In the genomic region with DNA sequence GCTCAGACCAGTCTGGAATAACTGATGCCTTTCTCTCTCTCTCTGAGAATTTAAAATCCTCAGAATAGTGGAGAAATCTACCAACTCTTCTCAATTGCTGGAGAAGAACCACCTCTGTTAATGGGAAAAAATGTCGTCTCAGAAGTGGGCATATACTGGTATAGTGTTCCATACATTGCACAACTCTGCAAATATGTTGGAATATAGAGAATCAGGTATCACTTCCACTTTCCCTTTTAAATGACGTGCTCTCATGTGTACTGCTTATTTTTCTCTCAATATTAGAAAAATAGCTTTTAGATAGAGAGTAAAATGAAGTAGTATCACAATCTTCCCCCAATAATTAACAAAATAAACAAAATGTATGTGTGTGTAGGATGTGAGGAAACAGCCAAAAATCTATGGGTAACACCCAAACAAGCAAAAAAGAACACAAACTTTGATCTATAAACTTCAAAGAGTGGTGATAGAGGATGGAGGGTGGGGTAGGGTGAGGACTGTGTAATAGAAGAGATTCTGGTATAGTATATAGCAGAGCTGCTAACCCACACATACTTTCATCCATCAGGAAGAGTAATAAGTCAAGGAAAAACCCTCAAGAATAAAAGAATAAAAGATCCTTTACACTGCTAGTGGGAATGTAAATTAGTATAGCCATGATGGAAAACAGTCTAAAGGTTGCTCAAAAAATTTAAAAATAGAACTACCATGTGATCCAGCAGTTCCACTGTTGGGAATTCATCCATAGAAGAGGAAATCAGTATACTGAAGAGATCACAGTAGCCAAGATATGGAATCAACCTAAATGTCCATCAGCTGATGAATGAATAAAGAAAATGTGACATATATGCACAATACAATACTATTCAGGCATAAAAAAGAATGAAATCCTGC, we compare ENCODE assay signal across 1 cellular context.
TF ChIP-seq lines count a peak whose summit lies in the region.

No MANE protein-coding gene starts in this region.

TF ChIP-seq in HepG2, 621 proteins besides CTCF, POLR2A, EP300 and RAD21 (continued from another document and continues in another):
- TF ChIP-seq, protein P1, sequence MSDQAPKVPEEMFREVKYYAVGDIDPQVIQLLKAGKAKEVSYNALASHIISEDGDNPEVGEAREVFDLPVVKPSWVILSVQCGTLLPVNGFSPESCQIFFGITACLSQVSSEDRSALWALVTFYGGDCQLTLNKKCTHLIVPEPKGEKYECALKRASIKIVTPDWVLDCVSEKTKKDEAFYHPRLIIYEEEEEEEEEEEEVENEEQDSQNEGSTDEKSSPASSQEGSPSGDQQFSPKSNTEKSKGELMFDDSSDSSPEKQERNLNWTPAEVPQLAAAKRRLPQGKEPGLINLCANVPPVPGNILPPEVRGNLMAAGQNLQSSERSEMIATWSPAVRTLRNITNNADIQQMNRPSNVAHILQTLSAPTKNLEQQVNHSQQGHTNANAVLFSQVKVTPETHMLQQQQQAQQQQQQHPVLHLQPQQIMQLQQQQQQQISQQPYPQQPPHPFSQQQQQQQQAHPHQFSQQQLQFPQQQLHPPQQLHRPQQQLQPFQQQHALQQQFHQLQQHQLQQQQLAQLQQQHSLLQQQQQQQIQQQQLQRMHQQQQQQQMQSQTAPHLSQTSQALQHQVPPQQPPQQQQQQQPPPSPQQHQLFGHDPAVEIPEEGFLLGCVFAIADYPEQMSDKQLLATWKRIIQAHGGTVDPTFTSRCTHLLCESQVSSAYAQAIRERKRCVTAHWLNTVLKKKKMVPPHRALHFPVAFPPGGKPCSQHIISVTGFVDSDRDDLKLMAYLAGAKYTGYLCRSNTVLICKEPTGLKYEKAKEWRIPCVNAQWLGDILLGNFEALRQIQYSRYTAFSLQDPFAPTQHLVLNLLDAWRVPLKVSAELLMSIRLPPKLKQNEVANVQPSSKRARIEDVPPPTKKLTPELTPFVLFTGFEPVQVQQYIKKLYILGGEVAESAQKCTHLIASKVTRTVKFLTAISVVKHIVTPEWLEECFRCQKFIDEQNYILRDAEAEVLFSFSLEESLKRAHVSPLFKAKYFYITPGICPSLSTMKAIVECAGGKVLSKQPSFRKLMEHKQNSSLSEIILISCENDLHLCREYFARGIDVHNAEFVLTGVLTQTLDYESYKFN (CRISPR knock-in tag; conservative IDR thresholded peaks at IDR 0.05): peak; percentile 47; the same call in 1 of the 2 replicates
- TF ChIP-seq, protein P2, sequence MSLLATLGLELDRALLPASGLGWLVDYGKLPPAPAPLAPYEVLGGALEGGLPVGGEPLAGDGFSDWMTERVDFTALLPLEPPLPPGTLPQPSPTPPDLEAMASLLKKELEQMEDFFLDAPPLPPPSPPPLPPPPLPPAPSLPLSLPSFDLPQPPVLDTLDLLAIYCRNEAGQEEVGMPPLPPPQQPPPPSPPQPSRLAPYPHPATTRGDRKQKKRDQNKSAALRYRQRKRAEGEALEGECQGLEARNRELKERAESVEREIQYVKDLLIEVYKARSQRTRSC (CRISPR knock-in tag; IDR thresholded peaks at IDR 0.05; ENCODE audit: low read depth): no peak
- no peak for TF ChIP-seq MAFK (conservative IDR thresholded peaks at IDR 0.05 in 1 of 2, IDR thresholded peaks at IDR 0.05 in 1 of 2; ENCODE audit: low read length in 2 of 2)
- TF ChIP-seq ZBTB21 (CRISPR knock-in tag; IDR thresholded peaks at IDR 0.05): no peak
- TF ChIP-seq SAP130 (CRISPR knock-in tag; IDR thresholded peaks at IDR 0.05; ENCODE audit: low read depth): peak; percentile 15; the same call in 1 of the 2 replicates
- TF ChIP-seq MTA1 (CRISPR knock-in tag; IDR thresholded peaks at IDR 0.05; ENCODE audit: borderline replicate concordance): no peak
- no peak for TF ChIP-seq NR2F2 (IDR thresholded peaks at IDR 0.05; ENCODE audit: borderline replicate concordance, low read depth)
- TF ChIP-seq ATF7-NPFF (CRISPR knock-in tag; IDR thresholded peaks at IDR 0.05; ENCODE audit: low read depth): no peak
- no peak for TF ChIP-seq ZNF337 (CRISPR knock-in tag; IDR thresholded peaks at IDR 0.05; ENCODE audit: borderline replicate concordance, low read depth)
- TF ChIP-seq, protein P3, sequence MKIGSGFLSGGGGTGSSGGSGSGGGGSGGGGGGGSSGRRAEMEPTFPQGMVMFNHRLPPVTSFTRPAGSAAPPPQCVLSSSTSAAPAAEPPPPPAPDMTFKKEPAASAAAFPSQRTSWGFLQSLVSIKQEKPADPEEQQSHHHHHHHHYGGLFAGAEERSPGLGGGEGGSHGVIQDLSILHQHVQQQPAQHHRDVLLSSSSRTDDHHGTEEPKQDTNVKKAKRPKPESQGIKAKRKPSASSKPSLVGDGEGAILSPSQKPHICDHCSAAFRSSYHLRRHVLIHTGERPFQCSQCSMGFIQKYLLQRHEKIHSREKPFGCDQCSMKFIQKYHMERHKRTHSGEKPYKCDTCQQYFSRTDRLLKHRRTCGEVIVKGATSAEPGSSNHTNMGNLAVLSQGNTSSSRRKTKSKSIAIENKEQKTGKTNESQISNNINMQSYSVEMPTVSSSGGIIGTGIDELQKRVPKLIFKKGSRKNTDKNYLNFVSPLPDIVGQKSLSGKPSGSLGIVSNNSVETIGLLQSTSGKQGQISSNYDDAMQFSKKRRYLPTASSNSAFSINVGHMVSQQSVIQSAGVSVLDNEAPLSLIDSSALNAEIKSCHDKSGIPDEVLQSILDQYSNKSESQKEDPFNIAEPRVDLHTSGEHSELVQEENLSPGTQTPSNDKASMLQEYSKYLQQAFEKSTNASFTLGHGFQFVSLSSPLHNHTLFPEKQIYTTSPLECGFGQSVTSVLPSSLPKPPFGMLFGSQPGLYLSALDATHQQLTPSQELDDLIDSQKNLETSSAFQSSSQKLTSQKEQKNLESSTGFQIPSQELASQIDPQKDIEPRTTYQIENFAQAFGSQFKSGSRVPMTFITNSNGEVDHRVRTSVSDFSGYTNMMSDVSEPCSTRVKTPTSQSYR (CRISPR knock-in tag; IDR thresholded peaks at IDR 0.05; ENCODE audit: borderline replicate concordance): no peak
- TF ChIP-seq, protein P4, sequence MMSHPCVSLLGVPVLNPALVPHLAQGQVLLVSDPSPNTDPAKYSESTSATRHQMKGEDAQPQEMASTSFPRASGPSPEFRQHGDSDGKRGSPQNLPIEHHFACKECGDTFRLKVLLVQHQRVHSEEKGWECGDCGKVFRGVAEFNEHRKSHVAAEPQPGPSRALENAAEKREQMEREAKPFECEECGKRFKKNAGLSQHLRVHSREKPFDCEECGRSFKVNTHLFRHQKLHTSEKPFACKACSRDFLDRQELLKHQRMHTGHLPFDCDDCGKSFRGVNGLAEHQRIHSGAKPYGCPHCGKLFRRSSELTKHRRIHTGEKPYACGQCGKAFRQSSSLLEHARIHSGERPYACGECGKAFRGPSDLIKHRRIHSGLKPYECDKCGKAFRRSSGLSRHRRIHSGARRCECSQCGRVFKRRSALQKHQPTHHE (CRISPR knock-in tag; IDR thresholded peaks at IDR 0.05; ENCODE audit: borderline replicate concordance): no peak
- TF ChIP-seq TAF15 (IDR thresholded peaks at IDR 0.05; ENCODE audit: low read depth, low read length, poor library complexity, severe bottlenecking): no peak
- TF ChIP-seq HES4 (CRISPR knock-in tag; IDR thresholded peaks at IDR 0.05; ENCODE audit: borderline replicate concordance): no peak
- no peak for TF ChIP-seq ZNF431 (CRISPR knock-in tag; IDR thresholded peaks at IDR 0.05; ENCODE audit: borderline replicate concordance, low read depth)
- TF ChIP-seq LCORL (IDR thresholded peaks at IDR 0.05): 0 out of 2 replicates have a peak, but pooled peaks have one; percentile 51
- TF ChIP-seq LCORL (CRISPR knock-in tag; IDR thresholded peaks at IDR 0.05): peak; percentile 26; the same call in 1 of the 2 replicates
- no peak for TF ChIP-seq FOXP1 (IDR thresholded peaks at IDR 0.05)
- peak; percentile 41; the same call in 1 of the 2 replicates for TF ChIP-seq FOXP1 (CRISPR knock-in tag; IDR thresholded peaks at IDR 0.05)
- no peak for TF ChIP-seq ZNF329 (CRISPR knock-in tag; IDR thresholded peaks at IDR 0.05; ENCODE audit: low read depth)
- no peak for TF ChIP-seq ZNF850 (CRISPR knock-in tag; conservative IDR thresholded peaks at IDR 0.05)
- no peak for TF ChIP-seq ZNF563 (CRISPR knock-in tag; IDR thresholded peaks at IDR 0.05)
- TF ChIP-seq, protein P5, sequence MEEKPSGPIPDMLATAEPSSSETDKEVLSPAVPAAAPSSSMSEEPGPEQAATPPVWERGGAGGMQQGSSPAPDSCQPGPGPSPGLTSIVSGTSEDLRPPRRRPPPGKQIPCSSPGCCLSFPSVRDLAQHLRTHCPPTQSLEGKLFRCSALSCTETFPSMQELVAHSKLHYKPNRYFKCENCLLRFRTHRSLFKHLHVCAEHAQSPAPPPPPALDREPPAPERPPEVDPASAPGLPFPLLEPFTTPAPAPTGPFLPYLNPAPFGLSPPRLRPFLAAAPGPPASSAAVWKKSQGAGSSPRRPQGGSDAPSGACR (CRISPR knock-in tag; IDR thresholded peaks at IDR 0.05): no peak
- TF ChIP-seq ZNF501 (CRISPR knock-in tag; IDR thresholded peaks at IDR 0.05): no peak
- TF ChIP-seq MXD4 (CRISPR knock-in tag; IDR thresholded peaks at IDR 0.05): no peak
- TF ChIP-seq NR1H2 (CRISPR knock-in tag; IDR thresholded peaks at IDR 0.05; ENCODE audit: borderline replicate concordance, low read depth): no peak
- TF ChIP-seq, protein P6, sequence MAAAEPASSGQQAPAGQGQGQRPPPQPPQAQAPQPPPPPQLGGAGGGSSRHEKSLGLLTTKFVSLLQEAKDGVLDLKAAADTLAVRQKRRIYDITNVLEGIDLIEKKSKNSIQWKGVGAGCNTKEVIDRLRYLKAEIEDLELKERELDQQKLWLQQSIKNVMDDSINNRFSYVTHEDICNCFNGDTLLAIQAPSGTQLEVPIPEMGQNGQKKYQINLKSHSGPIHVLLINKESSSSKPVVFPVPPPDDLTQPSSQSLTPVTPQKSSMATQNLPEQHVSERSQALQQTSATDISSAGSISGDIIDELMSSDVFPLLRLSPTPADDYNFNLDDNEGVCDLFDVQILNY (CRISPR knock-in tag; conservative IDR thresholded peaks at IDR 0.05): no peak
- no peak for TF ChIP-seq PITX1 (CRISPR knock-in tag; IDR thresholded peaks at IDR 0.05)
- TF ChIP-seq, protein P7, sequence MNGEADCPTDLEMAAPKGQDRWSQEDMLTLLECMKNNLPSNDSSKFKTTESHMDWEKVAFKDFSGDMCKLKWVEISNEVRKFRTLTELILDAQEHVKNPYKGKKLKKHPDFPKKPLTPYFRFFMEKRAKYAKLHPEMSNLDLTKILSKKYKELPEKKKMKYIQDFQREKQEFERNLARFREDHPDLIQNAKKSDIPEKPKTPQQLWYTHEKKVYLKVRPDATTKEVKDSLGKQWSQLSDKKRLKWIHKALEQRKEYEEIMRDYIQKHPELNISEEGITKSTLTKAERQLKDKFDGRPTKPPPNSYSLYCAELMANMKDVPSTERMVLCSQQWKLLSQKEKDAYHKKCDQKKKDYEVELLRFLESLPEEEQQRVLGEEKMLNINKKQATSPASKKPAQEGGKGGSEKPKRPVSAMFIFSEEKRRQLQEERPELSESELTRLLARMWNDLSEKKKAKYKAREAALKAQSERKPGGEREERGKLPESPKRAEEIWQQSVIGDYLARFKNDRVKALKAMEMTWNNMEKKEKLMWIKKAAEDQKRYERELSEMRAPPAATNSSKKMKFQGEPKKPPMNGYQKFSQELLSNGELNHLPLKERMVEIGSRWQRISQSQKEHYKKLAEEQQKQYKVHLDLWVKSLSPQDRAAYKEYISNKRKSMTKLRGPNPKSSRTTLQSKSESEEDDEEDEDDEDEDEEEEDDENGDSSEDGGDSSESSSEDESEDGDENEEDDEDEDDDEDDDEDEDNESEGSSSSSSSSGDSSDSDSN (CRISPR knock-in tag; IDR thresholded peaks at IDR 0.05): no peak
- TF ChIP-seq DNMT3B (CRISPR knock-in tag; conservative IDR thresholded peaks at IDR 0.05): no peak
- TF ChIP-seq, protein P8, sequence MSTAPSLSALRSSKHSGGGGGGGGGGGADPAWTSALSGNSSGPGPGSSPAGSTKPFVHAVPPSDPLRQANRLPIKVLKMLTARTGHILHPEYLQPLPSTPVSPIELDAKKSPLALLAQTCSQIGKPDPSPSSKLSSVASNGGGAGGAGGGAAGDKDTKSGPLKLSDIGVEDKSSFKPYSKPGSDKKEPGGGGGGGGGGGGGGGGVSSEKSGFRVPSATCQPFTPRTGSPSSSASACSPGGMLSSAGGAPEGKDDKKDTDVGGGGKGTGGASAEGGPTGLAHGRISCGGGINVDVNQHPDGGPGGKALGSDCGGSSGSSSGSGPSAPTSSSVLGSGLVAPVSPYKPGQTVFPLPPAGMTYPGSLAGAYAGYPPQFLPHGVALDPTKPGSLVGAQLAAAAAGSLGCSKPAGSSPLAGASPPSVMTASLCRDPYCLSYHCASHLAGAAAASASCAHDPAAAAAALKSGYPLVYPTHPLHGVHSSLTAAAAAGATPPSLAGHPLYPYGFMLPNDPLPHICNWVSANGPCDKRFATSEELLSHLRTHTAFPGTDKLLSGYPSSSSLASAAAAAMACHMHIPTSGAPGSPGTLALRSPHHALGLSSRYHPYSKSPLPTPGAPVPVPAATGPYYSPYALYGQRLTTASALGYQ (CRISPR knock-in tag; IDR thresholded peaks at IDR 0.05): 0 out of 2 replicates have a peak, but pooled peaks have one; percentile 31
- TF ChIP-seq, protein P9, sequence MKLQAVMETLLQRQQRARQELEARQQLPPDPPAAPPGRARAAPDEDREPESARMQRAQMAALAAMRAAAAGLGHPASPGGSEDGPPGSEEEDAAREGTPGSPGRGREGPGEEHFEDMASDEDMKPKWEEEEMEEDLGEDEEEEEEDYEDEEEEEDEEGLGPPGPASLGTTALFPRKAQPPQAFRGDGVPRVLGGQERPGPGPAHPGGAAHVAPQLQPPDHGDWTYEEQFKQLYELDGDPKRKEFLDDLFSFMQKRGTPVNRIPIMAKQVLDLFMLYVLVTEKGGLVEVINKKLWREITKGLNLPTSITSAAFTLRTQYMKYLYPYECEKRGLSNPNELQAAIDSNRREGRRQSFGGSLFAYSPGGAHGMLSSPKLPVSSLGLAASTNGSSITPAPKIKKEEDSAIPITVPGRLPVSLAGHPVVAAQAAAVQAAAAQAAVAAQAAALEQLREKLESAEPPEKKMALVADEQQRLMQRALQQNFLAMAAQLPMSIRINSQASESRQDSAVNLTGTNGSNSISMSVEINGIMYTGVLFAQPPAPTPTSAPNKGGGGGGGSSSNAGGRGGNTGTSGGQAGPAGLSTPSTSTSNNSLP (IDR thresholded peaks at IDR 0.05; ENCODE audit: low read depth, low read length): peak; percentile 45; the same call in 1 of the 2 replicates
- TF ChIP-seq NPAS2 (CRISPR knock-in tag; IDR thresholded peaks at IDR 0.05; ENCODE audit: borderline replicate concordance): no peak
- TF ChIP-seq SP5 (CRISPR knock-in tag; IDR thresholded peaks at IDR 0.05; ENCODE audit: borderline replicate concordance, low read depth): no peak
- peak; percentile 41; the same call in 1 of the 2 replicates for TF ChIP-seq NCOA2 (CRISPR knock-in tag; IDR thresholded peaks at IDR 0.05)
- no peak for TF ChIP-seq FOXK2 (IDR thresholded peaks at IDR 0.05)
- 0 out of 2 replicates have a peak, but pooled peaks have one; percentile 27 for TF ChIP-seq HOXA5 (CRISPR knock-in tag; IDR thresholded peaks at IDR 0.05)
- TF ChIP-seq ZNF20 (CRISPR knock-in tag; IDR thresholded peaks at IDR 0.05): no peak
- no peak; the same call in 1 of the 2 replicates for TF ChIP-seq PPARG (CRISPR knock-in tag; conservative IDR thresholded peaks at IDR 0.05)
- no peak for TF ChIP-seq KAT2B (IDR thresholded peaks at IDR 0.05; ENCODE audit: borderline replicate concordance, low read depth, low read length)
- TF ChIP-seq TCF7 (IDR thresholded peaks at IDR 0.05; ENCODE audit: low read depth): peak; percentile 77
- no peak for TF ChIP-seq ARNT2 (CRISPR knock-in tag; IDR thresholded peaks at IDR 0.05; ENCODE audit: low read depth)
- TF ChIP-seq RORA (CRISPR knock-in tag; IDR thresholded peaks at IDR 0.05): no peak
- TF ChIP-seq SIX1 (CRISPR knock-in tag; IDR thresholded peaks at IDR 0.05; ENCODE audit: borderline replicate concordance): peak; percentile 70; the same call in 1 of the 2 replicates
